In the genomic region with DNA sequence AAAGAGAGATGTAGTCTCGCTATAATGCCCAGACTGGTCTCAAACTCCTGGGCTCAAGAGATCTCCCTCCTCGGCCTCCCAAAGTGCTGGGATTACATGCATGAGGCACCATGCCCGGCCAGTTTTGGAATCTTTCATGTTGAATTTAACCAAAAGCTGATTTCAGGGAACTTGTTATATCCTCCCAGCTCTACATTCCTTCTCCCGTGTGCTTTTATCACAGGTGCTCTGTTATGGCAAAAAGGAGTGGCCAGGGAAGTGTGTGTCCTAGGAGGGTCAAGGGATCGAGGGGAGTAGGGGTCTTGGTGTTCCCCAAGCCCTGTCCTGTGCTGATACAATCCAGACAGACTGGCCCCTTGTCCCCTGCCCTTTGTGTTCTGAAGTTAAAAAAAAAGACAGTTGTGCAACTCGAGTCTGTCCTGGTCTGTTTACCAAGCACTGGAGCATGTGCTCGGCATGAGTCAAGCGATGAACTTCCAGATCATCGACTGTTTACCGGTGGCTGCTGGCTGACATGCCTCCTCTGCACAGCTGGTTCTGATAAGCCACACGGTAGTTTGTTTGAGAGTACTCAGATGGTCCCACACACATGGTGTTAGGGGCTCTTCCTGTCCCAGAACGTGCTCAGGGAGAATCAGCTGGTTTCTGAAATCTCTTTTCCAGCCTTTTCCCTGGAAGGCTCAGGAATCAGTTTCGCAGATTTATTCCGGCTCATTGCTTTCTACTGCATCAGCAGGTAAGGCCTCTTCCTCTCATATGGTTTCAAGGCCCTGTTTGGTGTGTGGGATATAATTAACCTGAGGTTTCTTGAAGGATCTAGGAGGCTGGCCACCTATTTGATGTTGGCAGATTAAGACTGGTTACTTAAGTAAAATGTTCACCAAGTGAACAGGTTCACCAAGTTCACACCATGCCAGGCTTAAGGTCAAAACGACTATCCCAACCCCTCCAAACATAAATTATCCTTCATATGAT, we compare ENCODE assay signal across 8 cellular contexts. TPM values are rescaled to one million over a fixed set of nuclear protein-coding genes. Genes with fewer than 3 reads are reported as not detected.
DNase-seq lines count a peak whose midpoint lies in the region; TF ChIP-seq lines count a peak whose summit lies in the region.

No MANE protein-coding gene starts in this region.

- H3K27me3 ChIP-seq in right atrium auricular region: no peaks in the 10 kb centered on the region

- no peak overlapping the region for H3K27ac Mint-ChIP-seq in osteocyte (ENCODE audit: unreplicated experiment)

- H3K4me1 ChIP-seq in right atrium auricular region: peaks cover 0 to 7% of the 10 kb centered on the region in 2 donors

- H3K4me3 Mint-ChIP-seq in osteocyte (ENCODE audit: unreplicated experiment): no peak overlapping the region

- peaks cover 47% of the 10 kb centered on the region for H3K36me3 Mint-ChIP-seq in osteocyte (ENCODE audit: unreplicated experiment)

- H3K27me3 Mint-ChIP-seq in osteocyte (ENCODE audit: unreplicated experiment): no peaks in the 10 kb centered on the region

- H3K36me3 ChIP-seq in right atrium auricular region: peaks cover 42% of the 10 kb centered on the region

- TF ChIP-seq CTCF in VCaP (conservative IDR thresholded peaks at IDR 0.05): no peak
- no peak for TF ChIP-seq CTCF in right atrium auricular region (IDR thresholded peaks at IDR 0.05)
- TF ChIP-seq CTCF in osteocyte (IDR thresholded peaks at IDR 0.05): no peak

- DNase-seq in HPDE6-E6E7 (ENCODE audit: extremely low spot score) (peak; percentile 90), right atrium auricular region (ENCODE audit: low spot score) (peak; percentile 77), substantia nigra (lab: John Stamatoyannopoulos, UW) (peak in 5 of 49 donors; percentile 7 to 48 (median 19)), D341Med (ENCODE audit: low spot score) (no peak), LoVo (ENCODE audit: low spot score) (no peak), osteocyte (ENCODE audit: extremely low spot score, unreplicated experiment) (no peak), NCI-H2081 (lab: John Stamatoyannopoulos, UW) (no peak)

- no peaks in the 10 kb centered on the region for H3K9me3 Mint-ChIP-seq in osteocyte (ENCODE audit: unreplicated experiment)

- H3K4me1 Mint-ChIP-seq in osteocyte (ENCODE audit: unreplicated experiment): peaks cover 11% of the 10 kb centered on the region

- no peak overlapping the region for H3K4me3 ChIP-seq in right atrium auricular region

- H3K9me3 ChIP-seq in right atrium auricular region: no peaks in the 10 kb centered on the region

- H3K27ac ChIP-seq in VCaP (peak overlapping the region; percentile 84), right atrium auricular region (peak overlapping the region; percentile 60 to 71), substantia nigra (ENCODE audit: low read depth, low read length, poor library complexity, severe bottlenecking) (peak overlapping the region; percentile 47)

RNA-seq across cellular contexts. Expression of gene NAA20, which starts 52.6 kb away (rescaled TPM):
- total RNA-seq in right atrium auricular region (10 to 100 TPM; 32.2 to 33.8 TPM), osteocyte (49.6 and 50.6 TPM in 2 replicates)

Comparison
In these comparisons a context has a peak if more than half of its experiments do, and no peak if none do; other contexts are left out.
1. DNase-seq: peak in HPDE6-E6E7 (single experiment) and right atrium auricular region (single experiment); none in D341Med (single experiment), LoVo (single experiment), osteocyte (single experiment) and NCI-H2081 (0 of 2).
2. Peak in every context shown above with its lines, with median percentiles within 50 percentile points of each other: H3K27ac ChIP-seq.